Comparison of ENCODE assay signal across 27 cellular contexts in genomic region chr5:77991084-77991483, GRCh38.
DNase-seq lines count a peak whose midpoint lies in the region; ATAC-seq and TF ChIP-seq lines count a peak whose summit lies in the region.
"Had no signal": no experiment of that assay in that cellular context is flagged by ENCODE, and none has a peak within 500 bp of the region (broad histone marks: within the 10 kb centered on the region; RNA-seq: fewer than 3 reads in every experiment).

No MANE protein-coding gene starts in this region.

- H3K9me3 Mint-ChIP-seq in WTC11 = no peaks in the 10 kb centered on the region
- H3K9me3 Mint-ChIP-seq: CD8-positive, alpha-beta memory T cell had no signal

- no peak for TF ChIP-seq EP300 in transverse colon (IDR thresholded peaks at IDR 0.05; ENCODE audit: low read depth)

- TF ChIP-seq POLR2A in HCT116 (IDR thresholded peaks at IDR 0.05; ENCODE audit: borderline replicate concordance, extremely low read depth, insufficient read depth, insufficient read length) = no peak
- TF ChIP-seq POLR2A in transverse colon (IDR thresholded peaks at IDR 0.05) = no peak

- H3K27me3 ChIP-seq in BE2C (no peaks in the 10 kb centered on the region), HCT116 (ENCODE audit: insufficient read depth, low read length) (no peaks in the 10 kb centered on the region), transverse colon (no peaks in the 10 kb centered on the region)
- H3K27me3 ChIP-seq: esophagus squamous epithelium, gastrocnemius medialis had no signal

- RAD21 ChIA-PET in HCT116 (lab: Charles Lee; ENCODE audit: low non-redundant PET in 1 of 2, low total read pairs in 2 of 2, uncharacterized antibody in 2 of 2, unreplicated experiment in 2 of 2) = no interaction called here

- H3K27ac Mint-ChIP-seq in WTC11 = peak overlapping the region; percentile 53; the same call in 1 of the 2 replicates

- TF ChIP-seq RAD21 in HCT116 (IDR thresholded peaks at IDR 0.05; ENCODE audit: low read depth) = no peak

- in situ Hi-C loops in transverse colon (cut with MboI; ENCODE audit: low pct_ligation_motif_present in 1 of 4, low pct_unique_long_range_greater_than_20kb in 1 of 4, low sequenced_read_pairs in 3 of 4) = no loop called here

- CTCF ChIA-PET in HCT116 (lab: Charles Lee) = no interaction called here
- CTCF ChIA-PET in WTC11 (lab: Charles Lee) = interaction anchor here (0.6 to 1.6 kb wide), 4 partner anchors 9 to 467 kb away, joined by 3 to 6 read pairs (median 3); no protein-coding TSS in a partner anchor

- intact Hi-C loops in HCT116 (cut with micrococcal nuclease) = no loop called here
- intact Hi-C loops in transverse colon (cut with DNase I; ENCODE audit: low total_unique reads) = no loop called here

- H3K4me1 Mint-ChIP-seq in WTC11 = peaks cover 60% of the 10 kb centered on the region
- H3K4me1 Mint-ChIP-seq: CD8-positive, alpha-beta memory T cell had no signal

- TF ChIP-seq CTCF in BE2C (IDR thresholded peaks at IDR 0.05; ENCODE audit: low read depth, low read length) (0 out of 2 replicates have a peak, but pooled peaks have one; percentile 10), HCT116 (IDR thresholded peaks at IDR 0.05 in 2 of 3, conservative IDR thresholded peaks at IDR 0.05 in 1 of 3; ENCODE audit: borderline replicate concordance in 1 of 3, insufficient read depth in 1 of 3, low read depth in 2 of 3, low read length in 2 of 3) (no peak), WTC11 (IDR thresholded peaks at IDR 0.05) (no peak), transverse colon (IDR thresholded peaks at IDR 0.05) (no peak)

- no peak overlapping the region for H3K27ac ChIP-seq in HCT116 (ENCODE audit: low read depth, low read length)
- H3K27ac ChIP-seq in transverse colon = no peak overlapping the region
- H3K27ac ChIP-seq: A549, coronary artery, esophagus squamous epithelium, gastrocnemius medialis, lower lobe of right lung had no signal

- H3K79me2 ChIP-seq in HCT116 (ENCODE audit: insufficient read depth, low read length) = no peaks in the 10 kb centered on the region

- H3K4me3 ChIP-seq in BE2C (ENCODE audit: low read depth, low read length) = no peak overlapping the region
- H3K4me3 ChIP-seq in HCT116 (replicated peaks in 1 of 2; ENCODE audit: low read depth in 1 of 2, low read length in 2 of 2) = no peak overlapping the region
- H3K4me3 ChIP-seq in transverse colon = no peak overlapping the region
- H3K4me3 ChIP-seq: A549, coronary artery, esophagus squamous epithelium, gastrocnemius medialis, lower lobe of right lung had no signal

- POLR2A ChIA-PET in HCT116 (lab: Charles Lee) (no interaction called here), WTC11 (lab: Charles Lee) (no interaction called here)

- no peak overlapping the region for H3K4me2 ChIP-seq in HCT116 (ENCODE audit: low read length)
- H3K4me2 ChIP-seq: A549 had no signal

- no peak overlapping the region for H3K4me3 Mint-ChIP-seq in WTC11
- H3K4me3 Mint-ChIP-seq: CD8-positive, alpha-beta memory T cell had no signal

- BruUV-seq in HCT116 (replicated peaks; lab: Mats Ljungman, UMichigan) = no TSS peak

- no peak overlapping the region for H3K9ac ChIP-seq in HCT116 (ENCODE audit: low read length)

- no peaks in the 10 kb centered on the region for H4K20me1 ChIP-seq in HCT116 (ENCODE audit: insufficient read depth)

- H3K9me2 ChIP-seq in HCT116 (ENCODE audit: insufficient read depth) = no peaks in the 10 kb centered on the region

- H3K4me1 ChIP-seq in BE2C (peaks cover 37% of the 10 kb centered on the region), HCT116 (ENCODE audit: control insufficient read depth in 1 of 2, insufficient read depth in 2 of 2, low read length in 2 of 2) (peaks cover 5 to 14% of the 10 kb centered on the region in 2 experiments), transverse colon (peaks cover 0 to 17% (median 4%) of the 10 kb centered on the region in 4 donors)
- H3K4me1 ChIP-seq: esophagus squamous epithelium, lower lobe of right lung had no signal

- no peaks in the 10 kb centered on the region for H3K9me3 ChIP-seq in BE2C
- no peaks in the 10 kb centered on the region for H3K9me3 ChIP-seq in HCT116 (ENCODE audit: control insufficient read depth in 1 of 2, insufficient read depth in 1 of 2, low read depth in 1 of 2, low read length in 2 of 2)
- H3K9me3 ChIP-seq in transverse colon = no peaks in the 10 kb centered on the region
- H3K9me3 ChIP-seq: A549, esophagus squamous epithelium, gastrocnemius medialis, lower lobe of right lung had no signal

- no peaks in the 10 kb centered on the region for H3K36me3 ChIP-seq in BE2C
- H3K36me3 ChIP-seq in HCT116 (ENCODE audit: control insufficient read depth in 1 of 2, insufficient read depth in 2 of 2, low read length in 2 of 2) = no peaks in the 10 kb centered on the region
- H3K36me3 ChIP-seq in transverse colon = no peaks in the 10 kb centered on the region
- H3K36me3 ChIP-seq: gastrocnemius medialis, lower lobe of right lung had no signal

- no peak overlapping the region for H2AFZ ChIP-seq in HCT116 (ENCODE audit: low read depth, low read length, poor library complexity, severe bottlenecking)

- no peaks in the 10 kb centered on the region for H3K36me3 Mint-ChIP-seq in WTC11

- ATAC-seq in HCT116 = peak; percentile 64
- ATAC-seq in WTC11 = peak; percentile 71
- ATAC-seq in HG02973 (IDR thresholded peaks at IDR 0.05; ENCODE audit: unreplicated experiment) = no peak
- ATAC-seq: gastrocnemius medialis, lower lobe of right lung, SK-N-SH treated with all-trans-retinoic acid at 6 μM for 48 hours had no signal

- DNase-seq in BE2C (no peak), HCT116 (ENCODE audit: low read depth, low spot score) (no peak), WTC11 (ENCODE audit: low spot score) (no peak), iPS-NIHi11 (ENCODE audit: low spot score) (peak; percentile 45), transverse colon (no peak), NCI-H1417 (lab: John Stamatoyannopoulos, UW) (no peak), hepatic stellate cell (ENCODE audit: low spot score) (no peak)
- DNase-seq: activated CD4-positive, alpha-beta T cell treated with anti-CD3 and anti-CD28 coated beads for 48 hours; activated naive CD4-positive, alpha-beta T cell; activated T-cell treated with anti-CD3 and anti-CD28 coated beads, Interleukin-2, amount 50 U/mL, for 48 hours; amniotic stem cell; CD8-positive, alpha-beta memory T cell; DMS153; esophagus squamous epithelium; gastrocnemius medialis; hippocampal formation; islet precursor cell; KBM-7; lower lobe of right lung; NCI-H1694; NCI-H2171; NCI-H524; T-helper 2 cell had no signal

- 81% methylated on average over 5 of the region's 5 CpGs; no CpG with 5 or more reads in 1 of the 2 donors for WGBS in transverse colon (ENCODE audit: low coverage in 1 of 2), 2 donors

- peaks cover 51% of the 10 kb centered on the region for H3K27me3 Mint-ChIP-seq in WTC11 (ENCODE audit: low read depth)
- H3K27me3 Mint-ChIP-seq: CD8-positive, alpha-beta memory T cell had no signal

TF ChIP-seq in HCT116, 20 proteins besides CTCF, POLR2A, EP300 and RAD21 (continues in another document):
- TF ChIP-seq YY1 (IDR thresholded peaks at IDR 0.05; ENCODE audit: extremely low read depth, insufficient replicate concordance, low read depth, low read length) = no peak

TF ChIP-seq in WTC11, 78 proteins besides CTCF, POLR2A, EP300 and RAD21:
- no peak for TF ChIP-seq MYBL2 (CRISPR knock-in tag; IDR thresholded peaks at IDR 0.05)
- TF ChIP-seq JAZF1 (CRISPR knock-in tag; IDR thresholded peaks at IDR 0.05) = no peak
- no peak for TF ChIP-seq OVOL2 (CRISPR knock-in tag; IDR thresholded peaks at IDR 0.05; ENCODE audit: borderline replicate concordance)
